16 cellular contexts compared by ENCODE assay signal in the genomic region with DNA sequence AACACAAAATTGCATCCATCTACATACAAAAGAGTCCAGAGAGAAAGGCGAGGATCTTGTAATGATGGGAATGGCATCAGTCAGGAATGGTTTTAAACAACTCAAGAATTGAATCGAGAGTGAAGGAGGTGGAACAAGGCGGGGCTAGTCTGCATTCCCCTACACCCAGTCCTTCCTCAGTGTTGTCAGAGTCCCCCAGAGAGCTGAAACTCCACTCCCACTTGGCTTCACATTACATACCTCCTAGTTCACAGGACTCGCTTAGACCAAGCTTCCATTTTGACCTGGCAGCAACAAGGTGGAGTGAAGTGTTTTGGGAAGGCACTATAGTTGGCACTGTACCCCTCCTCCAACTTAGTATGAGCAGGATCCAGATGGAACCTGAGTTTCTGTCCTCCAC.
DNase-seq lines count a peak whose midpoint lies in the region; ATAC-seq, FAIRE-seq and TF ChIP-seq lines count a peak whose summit lies in the region.
"Had no signal": no experiment of that assay in that cellular context is flagged by ENCODE, and none has a peak within 500 bp of the region (broad histone marks: within the 10 kb centered on the region; RNA-seq: fewer than 3 reads in every experiment).

No MANE protein-coding gene starts in this region.

- H3K27me3 ChIP-seq in mesendoderm (ENCODE audit: insufficient read depth, low read length, poor library complexity) (no peaks in the 10 kb centered on the region), transverse colon (no peaks in the 10 kb centered on the region), gastroesophageal sphincter (no peaks in the 10 kb centered on the region)
- H3K27me3 ChIP-seq: BLaER1 treated with 17β-estradiol and CSF1 and Interleukin-3, amounts not matched to agents 10 nM and 100 nM had no signal

- H3K4me2 ChIP-seq in A549 = peak overlapping the region; percentile 71
- no peak overlapping the region for H3K4me2 ChIP-seq in mesendoderm (ENCODE audit: low read length)
- H3K4me2 ChIP-seq: BLaER1 treated with 17β-estradiol and CSF1 and Interleukin-3, amounts not matched to agents 10 nM and 100 nM had no signal

- H3K36me3 ChIP-seq in SK-N-MC (ENCODE audit: insufficient read depth, low read length) = no peaks in the 10 kb centered on the region
- H3K36me3 ChIP-seq in mesendoderm (ENCODE audit: control insufficient read depth, insufficient read depth, low read length) = no peaks in the 10 kb centered on the region
- H3K36me3 ChIP-seq in transverse colon = no peaks in the 10 kb centered on the region
- H3K36me3 ChIP-seq in gastroesophageal sphincter = no peaks in the 10 kb centered on the region
- H3K36me3 ChIP-seq: BLaER1 treated with 17β-estradiol and CSF1 and Interleukin-3, amounts not matched to agents 10 nM and 100 nM; HAP-1 had no signal

- H3K4ac ChIP-seq in mesendoderm (ENCODE audit: low read depth, low read length) = no peak overlapping the region

- H3K27ac ChIP-seq in A549 (peak overlapping the region; percentile 29 to 65), SK-N-MC (0 out of 2 replicates have a peak overlapping the region, but pooled peaks have one; percentile 92), mesendoderm (ENCODE audit: low read depth, low read length) (no peak overlapping the region), transverse colon (no peak overlapping the region), gastroesophageal sphincter (no peak overlapping the region)
- H3K27ac ChIP-seq: BLaER1 treated with 17β-estradiol and CSF1 and Interleukin-3, amounts not matched to agents 10 nM and 100 nM; GM23248 had no signal

- H4K8ac ChIP-seq in mesendoderm (ENCODE audit: low read depth, low read length) = no peak overlapping the region

- H3K4me3 ChIP-seq in A549 = no peak overlapping the region
- no peak overlapping the region for H3K4me3 ChIP-seq in SK-N-MC
- H3K4me3 ChIP-seq in mesendoderm (ENCODE audit: low read length) = no peak overlapping the region
- H3K4me3 ChIP-seq in transverse colon = no peak overlapping the region
- H3K4me3 ChIP-seq in gastroesophageal sphincter = no peak overlapping the region
- H3K4me3 ChIP-seq: BLaER1 treated with 17β-estradiol and CSF1 and Interleukin-3, amounts not matched to agents 10 nM and 100 nM; GM23248; HAP-1 had no signal

- intact Hi-C loops in transverse colon (cut with DNase I; ENCODE audit: low total_unique reads) = no loop called here

- CTCF ChIA-PET in A549 (lab: Yijun Ruan, JAX) = no interaction called here

- H2AK5ac ChIP-seq in mesendoderm (ENCODE audit: low read length) = no peak overlapping the region

- H3K79me1 ChIP-seq in mesendoderm (ENCODE audit: low read length) = no peaks in the 10 kb centered on the region

- TF ChIP-seq CTCF in A549 (IDR thresholded peaks at IDR 0.05) = no peak
- no peak for TF ChIP-seq CTCF in transverse colon (IDR thresholded peaks at IDR 0.05)
- no peak for TF ChIP-seq CTCF in gastroesophageal sphincter (IDR thresholded peaks at IDR 0.05)

- no peak overlapping the region for H3K18ac ChIP-seq in mesendoderm (ENCODE audit: low read length)

- no peaks in the 10 kb centered on the region for H3K9me3 ChIP-seq in A549
- no peaks in the 10 kb centered on the region for H3K9me3 ChIP-seq in SK-N-MC (ENCODE audit: low read depth, low read length)
- H3K9me3 ChIP-seq in transverse colon = no peaks in the 10 kb centered on the region
- H3K9me3 ChIP-seq in gastroesophageal sphincter = no peaks in the 10 kb centered on the region
- H3K9me3 ChIP-seq: BLaER1 treated with 17β-estradiol and CSF1 and Interleukin-3, amounts not matched to agents 10 nM and 100 nM; HAP-1 had no signal

- no peak overlapping the region for H3K9ac ChIP-seq in SK-N-MC (ENCODE audit: insufficient read length)
- H3K9ac ChIP-seq in mesendoderm (ENCODE audit: low read length) = no peak overlapping the region
- H3K9ac ChIP-seq: BLaER1 treated with 17β-estradiol and CSF1 and Interleukin-3, amounts not matched to agents 10 nM and 100 nM; GM23248 had no signal

- no peak overlapping the region for H2BK5ac ChIP-seq in mesendoderm (ENCODE audit: low read length)

- H3K56ac ChIP-seq in mesendoderm (ENCODE audit: low read length) = no peak overlapping the region

- in situ Hi-C loops in transverse colon (cut with MboI; ENCODE audit: low pct_ligation_motif_present in 1 of 4, low pct_unique_long_range_greater_than_20kb in 1 of 4, low sequenced_read_pairs in 3 of 4) = no loop called here

- ATAC-seq in A549 = peak in 1 of 2 experiments; percentile 64; a peak in 3 of 6 replicates
- no peak for ATAC-seq in gastroesophageal sphincter

- no peak for TF ChIP-seq EP300 in A549 (IDR thresholded peaks at IDR 0.05)
- TF ChIP-seq EP300 in transverse colon (IDR thresholded peaks at IDR 0.05; ENCODE audit: low read depth) = no peak
- no peak for TF ChIP-seq EP300 in gastroesophageal sphincter (IDR thresholded peaks at IDR 0.05)

- TF ChIP-seq POLR2A in A549 (IDR thresholded peaks at IDR 0.05; ENCODE audit: low read length) (no peak), transverse colon (IDR thresholded peaks at IDR 0.05) (no peak), gastroesophageal sphincter (IDR thresholded peaks at IDR 0.05) (no peak)

- H3K79me2 ChIP-seq in mesendoderm (ENCODE audit: control insufficient read depth, insufficient read depth, low read length) = no peaks in the 10 kb centered on the region

- H2BK15ac ChIP-seq in mesendoderm (replicated peaks; ENCODE audit: low read depth) = no peak overlapping the region

- DNase-seq in A549 (ENCODE audit: low read depth in 1 of 2, low spot score in 1 of 2) (peak; percentile 3 to 42), SK-N-MC (ENCODE audit: low read depth, low spot score) (no peak), iPS DF 19.7 (ENCODE audit: low read depth, low spot score) (peak; percentile 9), mesendoderm (peak; percentile 26), transverse colon (no peak), RKO (ENCODE audit: low spot score) (no peak)
- DNase-seq in activated CD8-positive, alpha-beta memory T cell treated with anti-CD3 and anti-CD28 coated beads, Interleukin-2, amount 50 U/mL, for 48 hours = no peak
- DNase-seq: 8988T; ACHN; CD4-positive, CD25-positive, alpha-beta regulatory T cell; DMS53; GM23248 had no signal

- H3K23ac ChIP-seq in mesendoderm (ENCODE audit: low read length) = no peak overlapping the region

- FAIRE-seq in A549 (lab: Jason Lieb, UNC) = no peak
- FAIRE-seq: GM18507 had no signal

- WGBS in A549 (ENCODE audit: missing lambda C conversion rate) = 33% methylated on average over 4 of the region's 4 CpGs
- WGBS in mesendoderm (ENCODE audit: extremely low coverage, insufficient coverage, low lambda C conversion rate) = no CpG with 5 or more reads among the region's 4 CpGs
- WGBS in transverse colon (ENCODE audit: low coverage in 1 of 2), 2 donors = 28 to 67% methylated on average over 2 to 4 of the region's 4 CpGs
- 81 to 87% methylated on average over 2 to 4 of the region's 4 CpGs for WGBS in gastroesophageal sphincter (ENCODE audit: low coverage in 1 of 2), 2 donors

- peaks cover 35% of the 10 kb centered on the region for H3K4me1 ChIP-seq in A549
- no peaks in the 10 kb centered on the region for H3K4me1 ChIP-seq in mesendoderm (ENCODE audit: control insufficient read depth, low read depth, low read length)
- no peaks in the 10 kb centered on the region for H3K4me1 ChIP-seq in transverse colon
- H3K4me1 ChIP-seq in gastroesophageal sphincter = no peaks in the 10 kb centered on the region
- H3K4me1 ChIP-seq: BLaER1 treated with 17β-estradiol and CSF1 and Interleukin-3, amounts not matched to agents 10 nM and 100 nM; HAP-1 had no signal

- H2BK120ac ChIP-seq in mesendoderm (ENCODE audit: low read depth, low read length) = no peak overlapping the region

- POLR2A ChIA-PET in A549 (lab: Yijun Ruan, JAX) = no interaction called here

- H4K5ac ChIP-seq in mesendoderm (ENCODE audit: low read length) = no peak overlapping the region

- no peak for TF ChIP-seq RAD21 in A549 (conservative IDR thresholded peaks at IDR 0.05 in 1 of 2, IDR thresholded peaks at IDR 0.05 in 1 of 2)

TF ChIP-seq in A549, 52 proteins besides CTCF, POLR2A, EP300 and RAD21:
- TF ChIP-seq RARB (CRISPR knock-in tag; IDR thresholded peaks at IDR 0.05) = no peak
- TF ChIP-seq EHMT2 (IDR thresholded peaks at IDR 0.05; ENCODE audit: low read depth) = no peak
- TF ChIP-seq TFCP2L1 (CRISPR knock-in tag; IDR thresholded peaks at IDR 0.05) = no peak
- TF ChIP-seq BHLHE40 (IDR thresholded peaks at IDR 0.05; ENCODE audit: low read depth, low read length) = no peak

Comparison
In these comparisons a context has a peak if more than half of its experiments do, and no peak if none do; other contexts are left out.
1. DNase-seq: peak in A549 (2 of 2), iPS DF 19.7 (single experiment) and mesendoderm (single experiment); none in SK-N-MC (single experiment), transverse colon (single experiment), activated CD8-positive, alpha-beta memory T cell treated with anti-CD3 and anti-CD28 coated beads, Interleukin-2, amount 50 U/mL, for 48 hours (single experiment) and RKO (single experiment).
2. H3K27ac ChIP-seq: peak in A549 (2 of 2) and SK-N-MC (single experiment); none in mesendoderm (single experiment), transverse colon (0 of 4) and gastroesophageal sphincter (0 of 4).